Comparison of ENCODE assay signal across 23 cellular contexts in the genomic region with DNA sequence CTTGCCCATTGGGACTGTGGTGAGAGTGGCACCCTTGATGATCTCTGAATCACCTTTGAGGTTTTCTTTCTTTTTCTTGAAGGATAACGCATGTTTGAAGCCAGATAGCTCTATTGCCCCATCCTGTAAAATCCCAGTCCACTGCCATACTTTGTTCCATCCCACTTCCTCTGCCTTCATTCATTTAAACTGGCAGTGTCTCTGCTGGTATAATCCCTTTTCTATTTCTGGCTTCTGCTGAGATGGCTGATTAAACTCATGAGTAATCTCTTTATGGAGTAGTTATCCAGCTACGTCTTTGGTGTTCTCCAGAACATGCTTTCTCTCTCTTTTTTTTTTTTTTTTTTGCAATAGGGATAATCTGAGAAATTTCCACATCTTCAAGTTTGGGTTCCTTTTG.
"Had no signal": no experiment of that assay in that cellular context is flagged by ENCODE, and none has a peak within 500 bp of the region (broad histone marks: within the 10 kb centered on the region; RNA-seq: fewer than 3 reads in every experiment).

No MANE protein-coding gene starts in this region.

- H3K36me3 Mint-ChIP-seq: activated naive CD8-positive, alpha-beta T cell treated with anti-CD3 and anti-CD28 coated beads for 36 hours; natural killer cell treated with Interleukin-12 subunit alpha and Interleukin-12 subunit beta and Interleukin-15 and Interleukin-18, amount 100 ng/mL, for 72 hours; T-cell had no signal

- DNase-seq: activated B cell treated with CpG ODN at 0.5 μM for 24 hours; activated CD4-positive, alpha-beta memory T cell treated with anti-CD3 and anti-CD28 coated beads, Interleukin-2, amount 10 ng/mL, durations not matched to agents 7 days and 5 days; activated CD4-positive, alpha-beta T cell treated with anti-CD3 and anti-CD28 coated beads for 48 hours; activated naive CD4-positive, alpha-beta T cell; activated naive CD8-positive, alpha-beta T cell treated with anti-CD3 and anti-CD28 coated beads for 36 hours; activated T-cell treated with anti-CD3 and anti-CD28 coated beads, Interleukin-2, amount 50 U/mL, for 1 hour; body of pancreas; colonic mucosa; endodermal cell; erythroblast; gastrocnemius medialis; heart left ventricle; posterior cingulate gyrus; retina; stimulated activated CD4-positive, alpha-beta T cell treated with anti-CD3 and anti-CD28 coated beads, Interleukin-12 subunit alpha, Interleukin-12 subunit beta, amount 100 ng/mL, for 4 hours; stimulated activated CD4-positive, alpha-beta T cell treated with anti-CD3 and anti-CD28 coated beads, Interleukin-1b, Interleukin-23, amount 100 ng/mL, for 48 hours; stimulated activated CD8-positive, alpha-beta memory T cell treated with anti-CD3 and anti-CD28 coated beads, Interleukin-4, amount 100 ng/mL, for 48 hours; stimulated activated naive CD4-positive, alpha-beta T cell treated with Interleukin-2 at 50 U/mL for 16 hours; T-cell; thyroid gland had no signal

- H3K36me3 ChIP-seq: colonic mucosa, gastrocnemius medialis, heart left ventricle, thyroid gland had no signal

- H3K9me3 ChIP-seq: body of pancreas, colonic mucosa, gastrocnemius medialis, thyroid gland had no signal

- H3K27ac ChIP-seq: body of pancreas, colonic mucosa, gastrocnemius medialis, heart left ventricle, thyroid gland had no signal

- H3K9me3 Mint-ChIP-seq: activated B cell treated with CpG ODN at 0.5 μM for 24 hours had no signal

- H3K4me3 ChIP-seq: body of pancreas, colonic mucosa, gastrocnemius medialis, heart left ventricle, thyroid gland had no signal

- H3K27me3 Mint-ChIP-seq: activated B cell treated with CpG ODN at 0.5 μM for 24 hours; activated CD4-positive, alpha-beta memory T cell treated with anti-CD3 and anti-CD28 coated beads, Interleukin-2, amount 10 ng/mL, durations not matched to agents 7 days and 5 days; activated naive CD8-positive, alpha-beta T cell treated with anti-CD3 and anti-CD28 coated beads for 36 hours; activated T-helper 17 cell treated with anti-CD3 and anti-CD28 coated beads, Interleukin-2, amount 50 U/mL, for 72 hours; central memory CD8-positive, alpha-beta T cell; natural killer cell treated with Interleukin-12 subunit alpha and Interleukin-12 subunit beta and Interleukin-15 and Interleukin-18, amount 100 ng/mL, for 72 hours; T-cell had no signal

- H3K4me1 ChIP-seq: body of pancreas, colonic mucosa, gastrocnemius medialis, heart left ventricle, thyroid gland had no signal

- H3K27me3 ChIP-seq: body of pancreas, colonic mucosa, gastrocnemius medialis, heart left ventricle, thyroid gland had no signal

- H3K4me3 Mint-ChIP-seq: activated B cell treated with CpG ODN at 0.5 μM for 24 hours; activated CD4-positive, alpha-beta memory T cell treated with anti-CD3 and anti-CD28 coated beads, Interleukin-2, amount 10 ng/mL, durations not matched to agents 7 days and 5 days; activated naive CD8-positive, alpha-beta T cell treated with anti-CD3 and anti-CD28 coated beads for 36 hours; activated T-helper 17 cell treated with anti-CD3 and anti-CD28 coated beads, Interleukin-2, amount 50 U/mL, for 72 hours; central memory CD8-positive, alpha-beta T cell; endodermal cell; natural killer cell treated with Interleukin-12 subunit alpha and Interleukin-12 subunit beta and Interleukin-15 and Interleukin-18, amount 100 ng/mL, for 72 hours; T-cell had no signal

- H3K27ac Mint-ChIP-seq: activated B cell treated with CpG ODN at 0.5 μM for 24 hours; activated CD4-positive, alpha-beta memory T cell treated with anti-CD3 and anti-CD28 coated beads, Interleukin-2, amount 10 ng/mL, durations not matched to agents 7 days and 5 days; activated naive CD8-positive, alpha-beta T cell treated with anti-CD3 and anti-CD28 coated beads for 36 hours; activated T-helper 17 cell treated with anti-CD3 and anti-CD28 coated beads, Interleukin-2, amount 50 U/mL, for 72 hours; endodermal cell; natural killer cell treated with Interleukin-12 subunit alpha and Interleukin-12 subunit beta and Interleukin-15 and Interleukin-18, amount 100 ng/mL, for 72 hours; T-cell had no signal

- H3K4me1 Mint-ChIP-seq: activated B cell treated with CpG ODN at 0.5 μM for 24 hours; activated CD4-positive, alpha-beta memory T cell treated with anti-CD3 and anti-CD28 coated beads, Interleukin-2, amount 10 ng/mL, durations not matched to agents 7 days and 5 days; activated naive CD8-positive, alpha-beta T cell treated with anti-CD3 and anti-CD28 coated beads for 36 hours; activated T-helper 17 cell treated with anti-CD3 and anti-CD28 coated beads, Interleukin-2, amount 50 U/mL, for 72 hours; central memory CD8-positive, alpha-beta T cell; T-cell had no signal
